ENCODE assay signal across 8 cellular contexts in genomic region chr17:35242158-35242804, GRCh38. TPM values are rescaled to one million over a fixed set of nuclear protein-coding genes. Genes with fewer than 3 reads are reported as not detected.
DNase-seq lines count a peak whose midpoint lies in the region; ATAC-seq and TF ChIP-seq lines count a peak whose summit lies in the region.

No MANE protein-coding gene starts in this region.

- peaks cover 0 to 4% of the 10 kb centered on the region in 2 donors for H3K36me3 Mint-ChIP-seq in naive B cell

- H3K27me3 Mint-ChIP-seq in naive B cell = peaks cover 5 to 8% (median 7%) of the 10 kb centered on the region in 3 donors

- H3K9me3 Mint-ChIP-seq in naive B cell = no peaks in the 10 kb centered on the region

- H3K4me3 Mint-ChIP-seq in naive B cell = peak overlapping the region; percentile 98 to 100 (median 99)

- no peak for TF ChIP-seq POLR2A in erythroblast (IDR thresholded peaks at IDR 0.05; ENCODE audit: low read length)

- ATAC-seq in GM19043 (IDR thresholded peaks at IDR 0.05; ENCODE audit: low read depth, unreplicated experiment) (peak; percentile 50), HG03439 (IDR thresholded peaks at IDR 0.05; ENCODE audit: unreplicated experiment) (peak; percentile 53), naive B cell (ENCODE audit: low read depth in 2 of 2) (peak; percentile 56 to 60)

- DNase-seq in AG10803 (ENCODE audit: low read depth) (peak; percentile 46), NCI-H774 (lab: John Stamatoyannopoulos, UW) (peak; percentile 56), erythroblast (lab: John Stamatoyannopoulos, UW) (peak; percentile 44 to 66), naive B cell (peak; percentile 61)
- peak; percentile 80 for DNase-seq in activated CD8-positive, alpha-beta memory T cell treated with anti-CD3 and anti-CD28 coated beads, Interleukin-2, amount 50 U/mL, for 4 hours
- DNase-seq in stimulated activated naive CD4-positive, alpha-beta T cell (lab: John Stamatoyannopoulos, UW) = peak; percentile 77 to 94 (median 82)

- H3K4me3 ChIP-seq in AG10803 (ENCODE audit: low read length) = peak overlapping the region; percentile 93

- H3K27ac Mint-ChIP-seq in naive B cell = peak overlapping the region; percentile 86 to 98 (median 96)

- peaks cover 34 to 58% (median 42%) of the 10 kb centered on the region in 3 donors for H3K4me1 Mint-ChIP-seq in naive B cell

- no peak; the same call in 1 of the 2 replicates for TF ChIP-seq CTCF in AG10803 (conservative IDR thresholded peaks at IDR 0.05; ENCODE audit: low read length)

RNA-seq across cellular contexts. Expression of gene SLFN5, which starts 0.6 kb away (rescaled TPM):
- 10 to 100 TPM in 1 of 6 donors, 1 to 10 TPM in 5; 2.5 to 14.0 (median 3.9) TPM for polyA plus RNA-seq in naive B cell (ENCODE audit: low read depth in 6 of 6)

RNA-seq across cellular contexts. Expression of gene SLC35G3, which starts 48.1 kb away (rescaled TPM):
- not detected for polyA plus RNA-seq in naive B cell (ENCODE audit: low read depth in 6 of 6)

Comparison
In these comparisons a context has a peak if more than half of its experiments do, and no peak if none do; other contexts are left out.
1. Peak in every context shown above with its lines: DNase-seq, ATAC-seq and H3K4me3 ChIP-seq.